1 cellular context compared by ENCODE assay signal in the genomic region with DNA sequence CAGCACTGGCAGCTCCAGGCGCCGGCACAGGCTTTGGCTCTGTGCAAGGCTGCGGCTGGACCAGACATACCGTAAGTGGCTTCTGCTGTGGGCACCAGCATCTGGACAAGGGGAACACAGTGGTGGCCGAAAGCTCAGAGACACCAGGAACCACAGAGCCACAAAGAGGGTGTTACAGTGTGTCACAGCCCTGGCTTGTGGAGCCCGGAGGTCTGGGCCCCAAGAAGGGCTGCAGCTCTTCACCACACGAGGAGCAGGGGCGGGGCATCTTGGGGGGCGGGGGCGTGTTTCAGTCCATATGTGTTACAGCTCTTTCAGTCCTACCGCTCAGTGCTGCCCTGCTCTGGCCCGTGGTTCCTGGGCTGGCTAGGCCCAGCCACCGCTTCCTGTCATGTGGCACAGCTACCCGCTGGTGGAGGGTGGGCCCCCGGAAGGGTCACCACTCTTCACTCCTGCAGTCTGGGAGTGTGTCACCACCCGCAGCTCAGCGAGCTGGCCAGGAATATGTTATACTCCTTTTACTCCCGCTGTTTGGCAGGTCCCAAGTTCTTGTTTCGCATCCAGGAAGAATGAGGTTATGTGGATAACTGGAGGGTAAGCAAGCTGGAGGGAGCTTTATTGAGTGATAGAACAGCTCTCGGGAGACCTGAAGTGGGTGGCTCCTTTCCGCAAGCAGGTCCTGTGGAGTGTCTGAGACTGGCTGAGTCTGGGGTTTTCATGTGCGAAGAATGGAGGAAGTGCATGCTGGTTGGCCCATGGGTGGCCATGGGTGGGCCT.
TF ChIP-seq lines count a peak whose summit lies in the region.

No MANE protein-coding gene starts in this region.

TF ChIP-seq in HepG2, 621 proteins besides CTCF, POLR2A, EP300 and RAD21 (continued from another document and continues in another):
- peak; percentile 49; the same call in 1 of the 2 replicates for TF ChIP-seq ZHX2 (IDR thresholded peaks at IDR 0.05; ENCODE audit: low read depth)
- TF ChIP-seq ZHX2 (CRISPR knock-in tag; IDR thresholded peaks at IDR 0.05; ENCODE audit: borderline replicate concordance): no peak
- TF ChIP-seq RXRB (CRISPR knock-in tag; IDR thresholded peaks at IDR 0.05; ENCODE audit: borderline replicate concordance): peak; percentile 79
- TF ChIP-seq EHMT2 (IDR thresholded peaks at IDR 0.05; ENCODE audit: borderline replicate concordance, low read depth, low read length): no peak
- peak; percentile 74; the same call in 1 of the 2 replicates for TF ChIP-seq KDM5B (CRISPR knock-in tag; IDR thresholded peaks at IDR 0.05; ENCODE audit: borderline replicate concordance)
- TF ChIP-seq, protein P1, sequence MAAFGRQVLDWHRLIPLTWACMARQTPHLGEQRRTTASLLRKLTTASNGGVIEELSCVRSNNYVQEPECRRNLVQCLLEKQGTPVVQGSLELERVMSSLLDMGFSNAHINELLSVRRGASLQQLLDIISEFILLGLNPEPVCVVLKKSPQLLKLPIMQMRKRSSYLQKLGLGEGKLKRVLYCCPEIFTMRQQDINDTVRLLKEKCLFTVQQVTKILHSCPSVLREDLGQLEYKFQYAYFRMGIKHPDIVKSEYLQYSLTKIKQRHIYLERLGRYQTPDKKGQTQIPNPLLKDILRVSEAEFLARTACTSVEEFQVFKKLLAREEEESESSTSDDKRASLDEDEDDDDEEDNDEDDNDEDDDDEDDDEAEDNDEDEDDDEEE (CRISPR knock-in tag; IDR thresholded peaks at IDR 0.05): peak; percentile 17; the same call in 1 of the 2 replicates
- peak; percentile 65; the same call in 1 of the 2 replicates for TF ChIP-seq MIER3 (CRISPR knock-in tag; IDR thresholded peaks at IDR 0.05; ENCODE audit: borderline replicate concordance)
- peak; percentile 74 for TF ChIP-seq NFYC (CRISPR knock-in tag; IDR thresholded peaks at IDR 0.05)
- TF ChIP-seq REST (IDR thresholded peaks at IDR 0.05; ENCODE audit: borderline replicate concordance in 1 of 2, low read depth in 1 of 2, low read length in 2 of 2): peak in 1 of 2 experiments; percentile 51; a peak in 1 of 4 replicates
- TF ChIP-seq DRAP1 (CRISPR knock-in tag; IDR thresholded peaks at IDR 0.05): peak; percentile 98
- no peak for TF ChIP-seq ARID2 (CRISPR knock-in tag; IDR thresholded peaks at IDR 0.05; ENCODE audit: borderline replicate concordance)
- TF ChIP-seq ZNF430 (CRISPR knock-in tag; IDR thresholded peaks at IDR 0.05): peak; percentile 77; the same call in 1 of the 2 replicates
- peak; percentile 66; the same call in 1 of the 2 replicates for TF ChIP-seq ZNF33B (CRISPR knock-in tag; IDR thresholded peaks at IDR 0.05)
- peak; percentile 95 for TF ChIP-seq CCDC6 (CRISPR knock-in tag; IDR thresholded peaks at IDR 0.05)
- peak; percentile 61 for TF ChIP-seq RBM22 (optimal IDR thresholded peaks at IDR 0.05; ENCODE audit: low read length)
- peak; percentile 85 for TF ChIP-seq GABPA (IDR thresholded peaks at IDR 0.05; ENCODE audit: low read depth, low read length)
- peak; percentile 95 for TF ChIP-seq GABPA (CRISPR knock-in tag; IDR thresholded peaks at IDR 0.05; ENCODE audit: low read depth)
- peak; percentile 79; the same call in 1 of the 2 replicates for TF ChIP-seq PRMT3 (CRISPR knock-in tag; IDR thresholded peaks at IDR 0.05; ENCODE audit: borderline replicate concordance, low read depth)
- no peak for TF ChIP-seq PAF1 (CRISPR knock-in tag; IDR thresholded peaks at IDR 0.05)
- TF ChIP-seq ZNF747 (CRISPR knock-in tag; IDR thresholded peaks at IDR 0.05; ENCODE audit: borderline replicate concordance): peak; percentile 86
- TF ChIP-seq ZNF501 (CRISPR knock-in tag; IDR thresholded peaks at IDR 0.05): peak; percentile 79; the same call in 1 of the 2 replicates
- TF ChIP-seq CHD4 (IDR thresholded peaks at IDR 0.05; ENCODE audit: borderline replicate concordance, low read length): no peak
- TF ChIP-seq ZEB1 (IDR thresholded peaks at IDR 0.05; ENCODE audit: insufficient replicate concordance, low read depth): peak; percentile 66
- TF ChIP-seq ZFP1 (CRISPR knock-in tag; IDR thresholded peaks at IDR 0.05): peak; percentile 43; the same call in 1 of the 2 replicates
- TF ChIP-seq TARDBP (CRISPR knock-in tag; IDR thresholded peaks at IDR 0.05): peak; percentile 20; the same call in 1 of the 2 replicates
- TF ChIP-seq ZNF660 (CRISPR knock-in tag; IDR thresholded peaks at IDR 0.05; ENCODE audit: borderline replicate concordance, low read depth): no peak
- 0 out of 2 replicates have a peak, but pooled peaks have one; percentile 28 for TF ChIP-seq KAT7 (CRISPR knock-in tag; IDR thresholded peaks at IDR 0.05; ENCODE audit: borderline replicate concordance)
- TF ChIP-seq FOXK1 (CRISPR knock-in tag; IDR thresholded peaks at IDR 0.05; ENCODE audit: borderline replicate concordance, low read depth): peak; percentile 75; the same call in 1 of the 2 replicates
- TF ChIP-seq, protein P2, sequence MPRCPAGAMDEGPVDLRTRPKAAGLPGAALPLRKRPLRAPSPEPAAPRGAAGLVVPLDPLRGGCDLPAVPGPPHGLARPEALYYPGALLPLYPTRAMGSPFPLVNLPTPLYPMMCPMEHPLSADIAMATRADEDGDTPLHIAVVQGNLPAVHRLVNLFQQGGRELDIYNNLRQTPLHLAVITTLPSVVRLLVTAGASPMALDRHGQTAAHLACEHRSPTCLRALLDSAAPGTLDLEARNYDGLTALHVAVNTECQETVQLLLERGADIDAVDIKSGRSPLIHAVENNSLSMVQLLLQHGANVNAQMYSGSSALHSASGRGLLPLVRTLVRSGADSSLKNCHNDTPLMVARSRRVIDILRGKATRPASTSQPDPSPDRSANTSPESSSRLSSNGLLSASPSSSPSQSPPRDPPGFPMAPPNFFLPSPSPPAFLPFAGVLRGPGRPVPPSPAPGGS (CRISPR knock-in tag; IDR thresholded peaks at IDR 0.05): 0 out of 2 replicates have a peak, but pooled peaks have one; percentile 53
- no peak for TF ChIP-seq PHB2 (IDR thresholded peaks at IDR 0.05; ENCODE audit: partially characterized antibody)
- peak; percentile 38; the same call in 1 of the 2 replicates for TF ChIP-seq HOXA5 (CRISPR knock-in tag; IDR thresholded peaks at IDR 0.05)
- peak; percentile 67; the same call in 1 of the 2 replicates for TF ChIP-seq SPEN (CRISPR knock-in tag; IDR thresholded peaks at IDR 0.05; ENCODE audit: low read depth)
- peak; percentile 53 for TF ChIP-seq ZNF18 (CRISPR knock-in tag; IDR thresholded peaks at IDR 0.05; ENCODE audit: insufficient replicate concordance)
- TF ChIP-seq EED (CRISPR knock-in tag; IDR thresholded peaks at IDR 0.05): peak; percentile 57
- no peak for TF ChIP-seq TERF1 (CRISPR knock-in tag; IDR thresholded peaks at IDR 0.05)
- no peak; the same call in 1 of the 2 replicates for TF ChIP-seq ZNF83 (CRISPR knock-in tag; IDR thresholded peaks at IDR 0.05; ENCODE audit: borderline replicate concordance)
- TF ChIP-seq, protein P3, sequence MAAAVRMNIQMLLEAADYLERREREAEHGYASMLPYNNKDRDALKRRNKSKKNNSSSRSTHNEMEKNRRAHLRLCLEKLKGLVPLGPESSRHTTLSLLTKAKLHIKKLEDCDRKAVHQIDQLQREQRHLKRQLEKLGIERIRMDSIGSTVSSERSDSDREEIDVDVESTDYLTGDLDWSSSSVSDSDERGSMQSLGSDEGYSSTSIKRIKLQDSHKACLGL (CRISPR knock-in tag; IDR thresholded peaks at IDR 0.05): peak; percentile 68; the same call in 1 of the 2 replicates
- TF ChIP-seq DR1 (CRISPR knock-in tag; IDR thresholded peaks at IDR 0.05): peak; percentile 84
- no peak for TF ChIP-seq BRF2 (CRISPR knock-in tag; IDR thresholded peaks at IDR 0.05)
- TF ChIP-seq SIX1 (CRISPR knock-in tag; IDR thresholded peaks at IDR 0.05; ENCODE audit: borderline replicate concordance): no peak; the same call in 1 of the 2 replicates
- TF ChIP-seq ZNF788 (CRISPR knock-in tag; IDR thresholded peaks at IDR 0.05; ENCODE audit: borderline replicate concordance): peak; percentile 94; the same call in 1 of the 2 replicates
- TF ChIP-seq PITX1 (CRISPR knock-in tag; IDR thresholded peaks at IDR 0.05): peak; percentile 40; the same call in 1 of the 2 replicates
